ENCODE assay signal across 17 cellular contexts in the genomic region with DNA sequence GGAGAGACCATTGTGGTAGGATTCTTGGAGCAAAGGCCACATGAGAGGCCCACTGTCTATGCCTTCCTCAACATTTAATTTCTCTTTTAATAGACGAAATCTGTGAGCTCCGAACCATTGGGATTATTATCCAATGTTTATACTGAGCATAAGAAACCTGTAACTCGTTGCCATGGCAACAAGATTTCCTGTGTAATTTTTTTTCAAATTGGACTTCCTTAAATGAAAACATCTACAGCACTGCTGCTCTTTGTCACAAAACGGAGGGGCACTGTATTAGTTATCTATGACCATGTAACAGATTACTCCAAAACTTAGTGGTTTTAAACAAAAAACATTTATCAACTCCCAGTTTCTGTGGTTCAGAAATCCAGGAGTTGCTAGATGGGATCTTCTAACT. TPM values are rescaled to one million over a fixed set of nuclear protein-coding genes. Genes with fewer than 3 reads are reported as not detected.
DNase-seq lines count a peak whose midpoint lies in the region; ATAC-seq and TF ChIP-seq lines count a peak whose summit lies in the region.
"Had no signal": no experiment of that assay in that cellular context is flagged by ENCODE, and none has a peak within 500 bp of the region (broad histone marks: within the 10 kb centered on the region; RNA-seq: fewer than 3 reads in every experiment).

No MANE protein-coding gene starts in this region.

- no peak for DNase-seq in stimulated activated naive CD8-positive, alpha-beta T cell treated with anti-CD3 and anti-CD28 coated beads, Interleukin-15, Interleukin-2, amounts not matched to agents 100 U/mL and 50 U/mL, for 24 hours
- DNase-seq in OCI-M1 (lab: John Stamatoyannopoulos, UW) (peak; percentile 8), fibroblast of the aortic adventitia (ENCODE audit: low read depth) (peak; percentile 28), middle frontal gyrus (ENCODE audit: extremely low spot score, low spot score) (no peak), KG1 (lab: John Stamatoyannopoulos, UW) (no peak), AML-193 (lab: John Stamatoyannopoulos, UW) (no peak)
- DNase-seq: activated CD4-positive, alpha-beta T cell treated with anti-CD3 and anti-CD28 coated beads for 4 hours; BE2C; PC-9 had no signal

- H3K27ac Mint-ChIP-seq in stimulated activated naive CD8-positive, alpha-beta T cell treated with anti-CD3 and anti-CD28 coated beads, Interleukin-15, Interleukin-2, amounts not matched to agents 100 ng/mL and 50 ng/mL, for 24 hours: peak overlapping the region; percentile 61
- H3K27ac Mint-ChIP-seq: activated T-helper 1 cell treated with anti-CD3 and anti-CD28 coated beads, Interleukin-12 subunit alpha, Interleukin-12 subunit beta, Interleukin-2, Interleukin-4 antibody, amounts not matched to agents 30 ng/mL and 10 ng/mL and 1 ng/mL, durations not matched to agents 14 hours and 24 hours and 36 hours; GM23338 had no signal

- H3K4me1 Mint-ChIP-seq in stimulated activated naive CD8-positive, alpha-beta T cell treated with anti-CD3 and anti-CD28 coated beads, Interleukin-15, Interleukin-2, amounts not matched to agents 100 ng/mL and 50 ng/mL, for 24 hours (ENCODE audit: low read depth): peaks cover 10% of the 10 kb centered on the region
- H3K4me1 Mint-ChIP-seq: GM23338 had no signal

- no peak for ATAC-seq in stimulated activated naive CD8-positive, alpha-beta T cell treated with anti-CD3 and anti-CD28 coated beads, Interleukin-15, Interleukin-2, amounts not matched to agents 100 U/mL and 50 U/mL, for 24 hours
- ATAC-seq in HG02571 (IDR thresholded peaks at IDR 0.05; ENCODE audit: unreplicated experiment): no peak
- ATAC-seq: GM23338 had no signal

- no peak overlapping the region for H3K4me3 ChIP-seq in fibroblast of the aortic adventitia (ENCODE audit: low read depth, low read length)
- H3K4me3 ChIP-seq: GM23338, PC-9, prostate gland had no signal

- H3K9me3 Mint-ChIP-seq in stimulated activated naive CD8-positive, alpha-beta T cell treated with anti-CD3 and anti-CD28 coated beads, Interleukin-15, Interleukin-2, amounts not matched to agents 100 ng/mL and 50 ng/mL, for 24 hours: no peaks in the 10 kb centered on the region
- H3K9me3 Mint-ChIP-seq: activated T-helper 1 cell treated with anti-CD3 and anti-CD28 coated beads, Interleukin-12 subunit alpha, Interleukin-12 subunit beta, Interleukin-2, Interleukin-4 antibody, amounts not matched to agents 30 ng/mL and 10 ng/mL and 1 ng/mL, durations not matched to agents 14 hours and 24 hours and 36 hours; GM23338 had no signal

- H3K4me3 Mint-ChIP-seq in stimulated activated naive CD8-positive, alpha-beta T cell treated with anti-CD3 and anti-CD28 coated beads, Interleukin-15, Interleukin-2, amounts not matched to agents 100 ng/mL and 50 ng/mL, for 24 hours: no peak overlapping the region
- H3K4me3 Mint-ChIP-seq: activated T-helper 1 cell treated with anti-CD3 and anti-CD28 coated beads, Interleukin-12 subunit alpha, Interleukin-12 subunit beta, Interleukin-2, Interleukin-4 antibody, amounts not matched to agents 30 ng/mL and 10 ng/mL and 1 ng/mL, durations not matched to agents 14 hours and 24 hours and 36 hours; brain; GM23338 had no signal

- H3K36me3 Mint-ChIP-seq in stimulated activated naive CD8-positive, alpha-beta T cell treated with anti-CD3 and anti-CD28 coated beads, Interleukin-15, Interleukin-2, amounts not matched to agents 100 ng/mL and 50 ng/mL, for 24 hours (ENCODE audit: low read depth): no peaks in the 10 kb centered on the region
- H3K36me3 Mint-ChIP-seq: brain had no signal

- no peak for TF ChIP-seq CTCF in fibroblast of the aortic adventitia (IDR thresholded peaks at IDR 0.05; ENCODE audit: insufficient read depth, low read length)

- H3K27me3 Mint-ChIP-seq in stimulated activated naive CD8-positive, alpha-beta T cell treated with anti-CD3 and anti-CD28 coated beads, Interleukin-15, Interleukin-2, amounts not matched to agents 100 ng/mL and 50 ng/mL, for 24 hours: no peaks in the 10 kb centered on the region
- H3K27me3 Mint-ChIP-seq: brain had no signal

RNA-seq across cellular contexts. Expression of gene PPP1R2C, which starts 38.7 kb away (rescaled TPM):
- not detected in 2 replicates for total RNA-seq in fibroblast of the aortic adventitia (ENCODE audit: low replicate concordance)
- total RNA-seq: activated T-helper 1 cell treated with anti-CD3 and anti-CD28 coated beads, Interleukin-12 subunit alpha, Interleukin-12 subunit beta, Interleukin-2, Interleukin-4 antibody, amounts not matched to agents 30 ng/mL and 10 ng/mL and 1 ng/mL, durations not matched to agents 14 hours and 24 hours and 36 hours; glomerular endothelial cell; GM23338; MCF 10A; PC-9 had no signal

Comparison
In these comparisons a context has a peak if more than half of its experiments do, and no peak if none do; other contexts are left out.
1. DNase-seq: peak in OCI-M1 (single experiment) and fibroblast of the aortic adventitia (single experiment); none in stimulated activated naive CD8-positive, alpha-beta T cell treated with anti-CD3 and anti-CD28 coated beads, Interleukin-15, Interleukin-2, amounts not matched to agents 100 U/mL and 50 U/mL, for 24 hours (single experiment), middle frontal gyrus (single experiment), KG1 (single experiment) and AML-193 (0 of 2).